12 cellular contexts compared by ENCODE assay signal in the genomic region with DNA sequence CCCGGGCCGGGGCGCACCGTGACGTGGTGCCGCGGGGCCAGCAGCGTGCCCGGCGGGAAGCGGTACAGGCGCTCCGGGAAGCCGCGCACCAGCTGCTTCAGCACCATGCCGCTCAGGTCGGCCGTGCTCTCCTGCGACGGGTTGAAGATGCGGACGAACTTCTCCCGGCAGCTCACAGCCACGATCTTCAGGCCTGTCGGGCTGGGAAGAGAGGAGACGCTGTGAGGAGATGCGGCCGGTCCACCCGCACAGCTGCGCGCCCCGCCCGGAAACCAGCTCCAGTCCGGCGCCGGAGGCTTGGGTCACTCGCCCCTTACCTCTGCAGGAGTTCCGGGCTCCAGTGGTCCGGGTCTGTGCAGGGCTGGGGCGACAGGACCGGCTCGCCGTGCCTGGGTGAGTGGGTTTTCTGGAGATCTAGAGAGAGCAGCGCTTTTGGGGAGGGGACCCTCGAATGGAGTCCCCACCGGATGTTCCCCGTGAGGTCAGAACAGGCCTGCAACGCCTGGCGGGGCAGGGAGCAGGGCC. TPM values are rescaled to one million over a fixed set of nuclear protein-coding genes. Genes with fewer than 3 reads are reported as not detected.
A peak's percentile ranks its signal among the peaks of the same experiment; 100 is the strongest.
DNase-seq lines count a peak whose midpoint lies in the region; ATAC-seq and TF ChIP-seq lines count a peak whose summit lies in the region.
"Had no signal": no experiment of that assay in that cellular context is flagged by ENCODE, and none has a peak within 500 bp of the region (broad histone marks: within the 10 kb centered on the region; RNA-seq: fewer than 3 reads in every experiment).

No MANE protein-coding gene starts in this region.

- no peaks in the 10 kb centered on the region for H3K36me3 Mint-ChIP-seq in CD8-positive, alpha-beta T cell
- no peaks in the 10 kb centered on the region for H3K36me3 Mint-ChIP-seq in GM23338 (ENCODE audit: low read depth)
- H3K36me3 Mint-ChIP-seq: memory B cell had no signal

- no peak overlapping the region for H3K4ac ChIP-seq in neuronal stem cell (ENCODE audit: low read length)

- H2BK12ac ChIP-seq in neuronal stem cell (ENCODE audit: low read length) = peak overlapping the region; percentile 22

- H3K14ac ChIP-seq in neuronal stem cell (ENCODE audit: low read length) = peak overlapping the region; percentile 84

- no peaks in the 10 kb centered on the region for H3K9me3 ChIP-seq in CD8-positive, alpha-beta T cell (ENCODE audit: low read length)
- H3K9me3 ChIP-seq in neuronal stem cell (replicated peaks in 1 of 2; ENCODE audit: control insufficient read depth in 2 of 2, insufficient read depth in 1 of 2, low read depth in 1 of 2, low read length in 2 of 2) = peaks cover 0 to 4% of the 10 kb centered on the region in 2 donors

- H3K79me2 ChIP-seq in GM23338 (replicated peaks; ENCODE audit: insufficient read depth) = no peaks in the 10 kb centered on the region

- no peaks in the 10 kb centered on the region for H3K9me2 ChIP-seq in GM23338 (ENCODE audit: insufficient read depth)

- intact Hi-C loops in CD8-positive, alpha-beta T cell (cut with DNase I, micrococcal nuclease) = loop anchor here in 1 of 2 experiments (5.0 kb wide), 1 partner anchor 241 kb away; the partner anchor contains the start of gene SLC25A22

- CTCF ChIA-PET in CD8-positive, alpha-beta T cell (lab: Charles Lee) = interaction anchor here (1.1 to 3.7 kb wide), 8 partner anchors 11 to 209 kb away, joined by 3 to 44 read pairs (median 6); no protein-coding TSS in a partner anchor

- H3K27ac Mint-ChIP-seq in CD8-positive, alpha-beta T cell = no peak overlapping the region
- no peak overlapping the region for H3K27ac Mint-ChIP-seq in GM23338
- H3K27ac Mint-ChIP-seq: activated T-helper 2 cell treated with anti-CD3 and anti-CD28 coated beads, Interferon-gamma antibody, Interleukin-2, Interleukin-4, amounts not matched to agents 10 μg/mL and 5 μg/mL and 100 μg/mL, durations not matched to agents 14 hours and 24 hours and 36 hours; memory B cell had no signal

- H3K36me3 ChIP-seq in CD8-positive, alpha-beta T cell (ENCODE audit: insufficient read depth, low read length) = no peaks in the 10 kb centered on the region
- H3K36me3 ChIP-seq in GM23338 (ENCODE audit: insufficient read depth) (no peaks in the 10 kb centered on the region), neuronal stem cell (replicated peaks in 1 of 2; ENCODE audit: control insufficient read depth in 2 of 2, insufficient read depth in 2 of 2, low read length in 2 of 2) (no peaks in the 10 kb centered on the region)

- no peak for ATAC-seq in CD8-positive, alpha-beta T cell
- ATAC-seq in GM23338 (no peak; the same call in 2 of the 3 replicates), GM19397 (IDR thresholded peaks at IDR 0.05; ENCODE audit: unreplicated experiment) (no peak)
- ATAC-seq: HCT116 had no signal

- H3K4me3 Mint-ChIP-seq in CD8-positive, alpha-beta T cell = peak overlapping the region; percentile 55
- H3K4me3 Mint-ChIP-seq in GM23338 = peak overlapping the region; percentile 69

- peak overlapping the region; percentile 90 for H3K4me2 ChIP-seq in GM23338
- H3K4me2 ChIP-seq in neuronal stem cell (ENCODE audit: insufficient read depth, low read length, poor library complexity, severe bottlenecking) = peak overlapping the region; percentile 100

- no peak overlapping the region for H2BK5ac ChIP-seq in neuronal stem cell (ENCODE audit: low read length)

- H4K8ac ChIP-seq in neuronal stem cell (ENCODE audit: low read depth, low read length) = no peak overlapping the region

- H2AFZ ChIP-seq in GM23338 (0 out of 2 replicates have a peak overlapping the region, but pooled peaks have one; percentile 38), neuronal stem cell (ENCODE audit: low read length) (peak overlapping the region; percentile 95)

- peak overlapping the region; percentile 55 for H3K23ac ChIP-seq in neuronal stem cell (ENCODE audit: low read depth, low read length, poor library complexity)

- TF ChIP-seq CTCF in CD8-positive, alpha-beta T cell (IDR thresholded peaks at IDR 0.05) = no peak
- no peak for TF ChIP-seq CTCF in GM23338 (conservative IDR thresholded peaks at IDR 0.05; ENCODE audit: low read depth in 2 of 2)

- H3F3A ChIP-seq in GM23338 (replicated peaks; ENCODE audit: low read depth) = peaks cover 12% of the 10 kb centered on the region; the same call in 1 of the 2 replicates

- no CpG with 5 or more reads among the region's 49 CpGs for WGBS in neuronal stem cell (ENCODE audit: extremely low coverage in 2 of 2, insufficient read length in 2 of 2, insufficient replicate concordance in 1 of 2), 2 donors

- no peaks in the 10 kb centered on the region for H4K20me1 ChIP-seq in GM23338 (replicated peaks; ENCODE audit: insufficient read depth)

- peaks cover 20% of the 10 kb centered on the region for H3K4me1 ChIP-seq in CD8-positive, alpha-beta T cell (ENCODE audit: insufficient read depth, low read length)
- H3K4me1 ChIP-seq in GM23338 (ENCODE audit: insufficient read depth) = peaks cover 10% of the 10 kb centered on the region
- H3K4me1 ChIP-seq in neuronal stem cell (ENCODE audit: control insufficient read depth in 2 of 2, insufficient read depth in 1 of 2, low read depth in 1 of 2, low read length in 2 of 2) = peaks cover 10 to 16% of the 10 kb centered on the region in 2 donors

- peak overlapping the region; percentile 81 for H2BK120ac ChIP-seq in neuronal stem cell (ENCODE audit: low read depth, low read length)

- H3K27ac ChIP-seq in CD8-positive, alpha-beta T cell (ENCODE audit: low read depth, low read length) = no peak overlapping the region
- no peak overlapping the region for H3K27ac ChIP-seq in GM23338 (ENCODE audit: low read depth)
- no peak overlapping the region for H3K27ac ChIP-seq in neuronal stem cell (replicated peaks; ENCODE audit: low read length)

- peaks cover 4% of the 10 kb centered on the region for H3K79me1 ChIP-seq in neuronal stem cell (ENCODE audit: low read depth, low read length)

- H2AK5ac ChIP-seq in neuronal stem cell (ENCODE audit: low read depth, low read length) = peak overlapping the region; percentile 81

- H3K9me3 Mint-ChIP-seq in CD8-positive, alpha-beta T cell = no peaks in the 10 kb centered on the region
- peaks cover 2% of the 10 kb centered on the region; the same call in 1 of the 3 replicates for H3K9me3 Mint-ChIP-seq in GM23338
- H3K9me3 Mint-ChIP-seq: activated T-helper 2 cell treated with anti-CD3 and anti-CD28 coated beads, Interferon-gamma antibody, Interleukin-2, Interleukin-4, amounts not matched to agents 10 μg/mL and 5 μg/mL and 100 μg/mL, durations not matched to agents 14 hours and 24 hours and 36 hours; memory B cell had no signal

- POLR2A ChIA-PET in CD8-positive, alpha-beta T cell (lab: Charles Lee) = interaction anchor here (1.3 to 3.4 kb wide), 2 partner anchors 12 to 19 kb away, joined by 3 to 11 read pairs; no protein-coding TSS in a partner anchor

- no peak overlapping the region for H3K4me3 ChIP-seq in CD8-positive, alpha-beta T cell (ENCODE audit: low read depth, low read length)
- H3K4me3 ChIP-seq in GM23338 (peak overlapping the region; percentile 74), neuronal stem cell (ENCODE audit: low read length in 2 of 2) (peak overlapping the region in 1 of 2 donors; percentile 58)

- peak overlapping the region; percentile 90 for H3K18ac ChIP-seq in neuronal stem cell (ENCODE audit: low read length)

- no peak overlapping the region for H4K91ac ChIP-seq in neuronal stem cell (ENCODE audit: low read depth, low read length, poor library complexity)

- peak in 1 of 7 experiments; percentile 43 for DNase-seq in CD8-positive, alpha-beta T cell
- DNase-seq in GM23338 (ENCODE audit: low spot score) = peak; percentile 57
- DNase-seq in ecto neural progenitor cell (ENCODE audit: low spot score) = peak; percentile 65
- no peak for DNase-seq in neuronal stem cell (ENCODE audit: low spot score)
- no peak for DNase-seq in amygdala (lab: John Stamatoyannopoulos, UW)
- no peak for DNase-seq in cerebellar nuclear complex (lab: John Stamatoyannopoulos, UW)
- DNase-seq: NCI-H1048, OCI-M1 had no signal

- H3K27me3 ChIP-seq in CD8-positive, alpha-beta T cell (ENCODE audit: insufficient read depth, low read length) = no peaks in the 10 kb centered on the region
- H3K27me3 ChIP-seq in GM23338 (ENCODE audit: insufficient read depth) = peaks cover 28% of the 10 kb centered on the region
- H3K27me3 ChIP-seq in neuronal stem cell (ENCODE audit: control insufficient read depth in 3 of 3, insufficient read depth in 3 of 3, low read depth in 1 of 3, low read length in 3 of 3) = peaks cover 16 to 53% (median 36%) of the 10 kb centered on the region in 3 experiments

- no peaks in the 10 kb centered on the region for H3K27me3 Mint-ChIP-seq in CD8-positive, alpha-beta T cell (ENCODE audit: low read depth)
- H3K27me3 Mint-ChIP-seq in GM23338 (ENCODE audit: insufficient read depth, low read depth, poor library complexity) = peaks cover 28% of the 10 kb centered on the region
- H3K27me3 Mint-ChIP-seq: memory B cell had no signal

- peak overlapping the region; percentile 84 for H3K9ac ChIP-seq in neuronal stem cell (ENCODE audit: low read depth, low read length, poor library complexity)

- H3K4me1 Mint-ChIP-seq in CD8-positive, alpha-beta T cell (ENCODE audit: low read depth) = peaks cover 10% of the 10 kb centered on the region
- H3K4me1 Mint-ChIP-seq in GM23338 = peaks cover 11% of the 10 kb centered on the region

- H2BK15ac ChIP-seq in neuronal stem cell (ENCODE audit: low read length) = peak overlapping the region; percentile 94

RNA-seq across cellular contexts. Expression of gene LMNTD2, which starts 4.3 kb away (rescaled TPM):
- 1 to 10 TPM; 4.2 to 5.6 TPM for total RNA-seq in CD8-positive, alpha-beta T cell
- total RNA-seq in GM23338 (2014; rRNA removed; shearing (Covaris generic)) = 1.3 and 1.8 TPM in 2 replicates
- 1.9 and 2.1 TPM in 2 replicates for polyA plus RNA-seq in GM23338 (2016; fragmentation: Nextera tagmentation; extraction: Ambion mirVana)
- polyA plus RNA-seq in neuronal stem cell (2013, experiment 1 of 2) = 0.75 TPM
- 0.87 TPM for polyA plus RNA-seq in neuronal stem cell (2013, experiment 2 of 2)

RNA-seq across cellular contexts. Expression of gene RASSF7, which starts 4.5 kb away (rescaled TPM):
- total RNA-seq in CD8-positive, alpha-beta T cell = 10 to 100 TPM; 11.8 to 15.3 TPM
- 59.1 and 64.8 TPM in 2 replicates for total RNA-seq in GM23338 (2014; rRNA removed; shearing (Covaris generic))
- 37.6 and 39.6 TPM in 2 replicates for polyA plus RNA-seq in GM23338 (2016; fragmentation: Nextera tagmentation; extraction: Ambion mirVana)
- 8.9 TPM for polyA plus RNA-seq in neuronal stem cell (2013, experiment 1 of 2)
- polyA plus RNA-seq in neuronal stem cell (2013, experiment 2 of 2) = 9.1 TPM

RNA-seq across cellular contexts. Expression of gene LRRC56, which starts 18.9 kb away (rescaled TPM):
- 1 to 10 TPM; 3.2 TPM for total RNA-seq in CD8-positive, alpha-beta T cell
- total RNA-seq in GM23338 (2014; rRNA removed; shearing (Covaris generic)) = 0.54 and 0.87 TPM in 2 replicates
- polyA plus RNA-seq in GM23338 (2016; fragmentation: Nextera tagmentation; extraction: Ambion mirVana) = 0.52 and 0.73 TPM in 2 replicates
- 1.1 TPM for polyA plus RNA-seq in neuronal stem cell (2013, experiment 1 of 2)
- polyA plus RNA-seq in neuronal stem cell (2013, experiment 2 of 2) = 1.2 TPM

RNA-seq across cellular contexts. Expression of gene PHRF1, which starts 20.0 kb away (rescaled TPM):
- 10 to 100 TPM; 43.2 to 44.9 TPM for total RNA-seq in CD8-positive, alpha-beta T cell
- total RNA-seq in GM23338 (2014; rRNA removed; shearing (Covaris generic)) = 33.9 and 45.9 TPM in 2 replicates
- 11.0 and 11.6 TPM in 2 replicates for polyA plus RNA-seq in GM23338 (2016; fragmentation: Nextera tagmentation; extraction: Ambion mirVana)
- 13.1 TPM for polyA plus RNA-seq in neuronal stem cell (2013, experiment 1 of 2)
- 12.9 TPM for polyA plus RNA-seq in neuronal stem cell (2013, experiment 2 of 2)

RNA-seq across cellular contexts. Expression of gene HRAS, which starts 20.9 kb away (rescaled TPM):
- 10 to 100 TPM; 25.2 to 25.5 TPM for total RNA-seq in CD8-positive, alpha-beta T cell
- total RNA-seq in GM23338 (2014; rRNA removed; shearing (Covaris generic)) = 28.7 and 37.9 TPM in 2 replicates
- polyA plus RNA-seq in GM23338 (2016; fragmentation: Nextera tagmentation; extraction: Ambion mirVana) = 46.3 and 48.7 TPM in 2 replicates
- 26.4 TPM for polyA plus RNA-seq in neuronal stem cell (2013, experiment 1 of 2)
- 25.5 TPM for polyA plus RNA-seq in neuronal stem cell (2013, experiment 2 of 2)

Comparison
In these comparisons a context has a peak if more than half of its experiments do, and no peak if none do; other contexts are left out.
1. DNase-seq: peak in GM23338 (single experiment) and ecto neural progenitor cell (single experiment); none in neuronal stem cell (single experiment), amygdala (0 of 56) and cerebellar nuclear complex (0 of 2).